In the genomic region with DNA sequence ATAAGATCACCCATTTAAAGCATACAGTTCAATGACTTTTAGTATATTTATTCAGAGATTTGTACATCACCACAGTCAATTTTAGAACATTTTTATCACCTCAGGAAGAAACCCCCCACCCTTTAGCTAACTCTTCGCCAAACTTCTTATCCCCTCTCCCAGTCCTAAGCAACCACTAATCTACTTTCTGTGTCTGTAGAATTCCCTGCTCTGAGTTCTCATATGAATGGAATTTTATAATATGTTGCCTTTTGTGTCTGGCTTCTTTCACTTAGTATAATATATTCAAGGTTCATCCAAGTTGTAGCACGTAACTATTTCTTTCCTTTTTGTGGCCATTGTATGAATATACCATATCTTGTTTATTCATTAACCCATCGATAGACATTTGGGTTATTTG, we compare ENCODE assay signal across 13 cellular contexts. TPM values are rescaled to one million over a fixed set of nuclear protein-coding genes. Genes with fewer than 3 reads are reported as not detected.
DNase-seq lines count a peak whose midpoint lies in the region; ATAC-seq and TF ChIP-seq lines count a peak whose summit lies in the region.
"Had no signal": no experiment of that assay in that cellular context is flagged by ENCODE, and none has a peak within 500 bp of the region (broad histone marks: within the 10 kb centered on the region; RNA-seq: fewer than 3 reads in every experiment).

No MANE protein-coding gene starts in this region.

- H3K36me3 Mint-ChIP-seq in activated CD4-positive, alpha-beta T cell treated with anti-CD3 and anti-CD28 coated beads, Interleukin-2, amount 10 ng/mL, durations not matched to agents 7 days and 5 days (ENCODE audit: low read depth): peaks cover 75% of the 10 kb centered on the region
- H3K36me3 Mint-ChIP-seq in effector memory CD8-positive, alpha-beta T cell (ENCODE audit: insufficient read depth): peaks cover 85% of the 10 kb centered on the region

- POLR2A ChIA-PET in activated CD4-positive, alpha-beta T cell treated with anti-CD3 and anti-CD28 coated beads, Interleukin-2, amount 10 ng/mL, durations not matched to agents 7 days and 5 days (lab: Charles Lee): no interaction called here

- peaks cover 10% of the 10 kb centered on the region for H3K9me3 Mint-ChIP-seq in activated CD4-positive, alpha-beta T cell treated with anti-CD3 and anti-CD28 coated beads, Interleukin-2, amount 10 ng/mL, durations not matched to agents 7 days and 5 days
- H3K9me3 Mint-ChIP-seq in effector memory CD8-positive, alpha-beta T cell: peaks cover 3 to 11% of the 10 kb centered on the region in 2 donors

- no peak for DNase-seq in activated CD4-positive, alpha-beta T cell treated with anti-CD3 and anti-CD28 coated beads, Interleukin-2, amount 10 ng/mL, durations not matched to agents 7 days and 5 days
- no peak for DNase-seq in activated CD4-positive, alpha-beta T cell treated with anti-CD3 and anti-CD28 coated beads, Interleukin-2, amount 50 U/mL, for 1 hour
- DNase-seq in SK-N-MC (ENCODE audit: low read depth, low spot score) (no peak), dorsolateral prefrontal cortex (no peak)
- DNase-seq in effector memory CD8-positive, alpha-beta T cell: no peak
- DNase-seq: ACHN, head of caudate nucleus, small intestine, T-helper 9 cell, transverse colon had no signal

- H3K4me1 ChIP-seq in skeletal muscle satellite cell (ENCODE audit: control insufficient read depth, insufficient read depth, low read length): peaks cover 34% of the 10 kb centered on the region

- peak overlapping the region; percentile 2 for H3K4me2 ChIP-seq in skeletal muscle satellite cell (ENCODE audit: low read length)

- peak overlapping the region; percentile 9 for H3K4me3 Mint-ChIP-seq in activated CD4-positive, alpha-beta T cell treated with anti-CD3 and anti-CD28 coated beads, Interleukin-2, amount 10 ng/mL, durations not matched to agents 7 days and 5 days
- H3K4me3 Mint-ChIP-seq in effector memory CD8-positive, alpha-beta T cell: peak overlapping the region; percentile 37 to 51

- H3K9ac ChIP-seq in SK-N-MC (ENCODE audit: insufficient read length) (no peak overlapping the region), skeletal muscle satellite cell (ENCODE audit: low read depth, low read length) (no peak overlapping the region)

- peaks cover 51% of the 10 kb centered on the region for H3K4me1 Mint-ChIP-seq in activated CD4-positive, alpha-beta T cell treated with anti-CD3 and anti-CD28 coated beads, Interleukin-2, amount 10 ng/mL, durations not matched to agents 7 days and 5 days
- H3K4me1 Mint-ChIP-seq in effector memory CD8-positive, alpha-beta T cell (ENCODE audit: low read depth in 2 of 2): peaks cover 35 to 37% of the 10 kb centered on the region in 2 donors

- peak overlapping the region; percentile 28 for H3K27ac Mint-ChIP-seq in activated CD4-positive, alpha-beta T cell treated with anti-CD3 and anti-CD28 coated beads, Interleukin-2, amount 10 ng/mL, durations not matched to agents 7 days and 5 days
- H3K27ac Mint-ChIP-seq in effector memory CD8-positive, alpha-beta T cell: peak overlapping the region; percentile 78 to 87

- H3K9me3 ChIP-seq in SK-N-MC (ENCODE audit: low read depth, low read length): peaks cover 10% of the 10 kb centered on the region; the same call in 1 of the 2 replicates
- peaks cover 5% of the 10 kb centered on the region for H3K9me3 ChIP-seq in skeletal muscle satellite cell (replicated peaks; ENCODE audit: low read length)

- no peak for ATAC-seq in effector memory CD8-positive, alpha-beta T cell (replicated peaks)
- ATAC-seq in GM21447 (IDR thresholded peaks at IDR 0.05; ENCODE audit: unreplicated experiment) (no peak), HG03108 (IDR thresholded peaks at IDR 0.05; ENCODE audit: unreplicated experiment) (no peak)

- peak overlapping the region; percentile 21; the same call in 1 of the 2 replicates for H3K27ac ChIP-seq in SK-N-MC
- peak overlapping the region in 1 of 59 donors; percentile 3 for H3K27ac ChIP-seq in dorsolateral prefrontal cortex
- H3K27ac ChIP-seq: transverse colon had no signal

- H3K36me3 ChIP-seq in SK-N-MC (ENCODE audit: insufficient read depth, low read length) (peaks cover 68% of the 10 kb centered on the region), skeletal muscle satellite cell (ENCODE audit: insufficient read depth, low read length) (peaks cover 48% of the 10 kb centered on the region)

- CTCF ChIA-PET in activated CD4-positive, alpha-beta T cell treated with anti-CD3 and anti-CD28 coated beads, Interleukin-2, amount 10 ng/mL, durations not matched to agents 7 days and 5 days (lab: Charles Lee): interaction anchor here (0.8 to 1.3 kb wide), 3 partner anchors 15 to 26 kb away, joined by 3 read pairs; no protein-coding TSS in a partner anchor

- intact Hi-C loops in dorsolateral prefrontal cortex (cut with DNase I): no loop called here

- H3K27me3 Mint-ChIP-seq in activated CD4-positive, alpha-beta T cell treated with anti-CD3 and anti-CD28 coated beads, Interleukin-2, amount 10 ng/mL, durations not matched to agents 7 days and 5 days: no peaks in the 10 kb centered on the region
- H3K27me3 Mint-ChIP-seq in effector memory CD8-positive, alpha-beta T cell: no peaks in the 10 kb centered on the region

- H3K4me3 ChIP-seq in SK-N-MC: no peak overlapping the region
- no peak overlapping the region for H3K4me3 ChIP-seq in skeletal muscle satellite cell (ENCODE audit: low read length)
- H3K4me3 ChIP-seq in dorsolateral prefrontal cortex: no peak overlapping the region
- H3K4me3 ChIP-seq: transverse colon had no signal

- H3K27me3 ChIP-seq in skeletal muscle satellite cell (ENCODE audit: control insufficient read depth, insufficient read depth, low read length): no peaks in the 10 kb centered on the region
- no peaks in the 10 kb centered on the region for H3K27me3 ChIP-seq in dorsolateral prefrontal cortex
- H3K27me3 ChIP-seq: transverse colon had no signal

- no peak for TF ChIP-seq CTCF in dorsolateral prefrontal cortex (IDR thresholded peaks at IDR 0.05 in 54 of 56, conservative IDR thresholded peaks at IDR 0.05 in 2 of 56; ENCODE audit: low read depth in 1 of 56, partially characterized antibody in 56 of 56)

RNA-seq across cellular contexts. Expression of a gene that starts 3.6 kb away (rescaled TPM):
- 100 to 1,000 TPM; 135 to 194 TPM for total RNA-seq in activated CD4-positive, alpha-beta T cell treated with anti-CD3 and anti-CD28 coated beads, Interleukin-2, amount 10 ng/mL, durations not matched to agents 7 days and 5 days
- 29.1 and 29.4 TPM in 2 replicates for total RNA-seq in skeletal muscle satellite cell (2012; rRNA removed)
- total RNA-seq in dorsolateral prefrontal cortex: 100 to 1,000 TPM in 5 of 120 experiments, 10 to 100 TPM in 115; 54.5 to 110 (median 77.3) TPM

RNA-seq across cellular contexts. Expression of a gene that starts 10.7 kb away (rescaled TPM):
- total RNA-seq in activated CD4-positive, alpha-beta T cell treated with anti-CD3 and anti-CD28 coated beads, Interleukin-2, amount 10 ng/mL, durations not matched to agents 7 days and 5 days: 1 to 10 TPM; 8.2 to 9.6 TPM
- total RNA-seq in skeletal muscle satellite cell (2012; rRNA removed): 8.5 and 14.7 TPM in 2 replicates
- total RNA-seq in dorsolateral prefrontal cortex: 10 to 100 TPM; 15.0 to 46.9 (median 26.2) TPM

RNA-seq across cellular contexts. Expression of a gene that starts 26.4 kb away (rescaled TPM):
- total RNA-seq in activated CD4-positive, alpha-beta T cell treated with anti-CD3 and anti-CD28 coated beads, Interleukin-2, amount 10 ng/mL, durations not matched to agents 7 days and 5 days: 100 to 1,000 TPM; 306 to 324 TPM
- 26.6 and 33.0 TPM in 2 replicates for total RNA-seq in skeletal muscle satellite cell (2012; rRNA removed)
- 100 to 1,000 TPM in 93 of 120 experiments, 10 to 100 TPM in 27; 63.9 to 144 (median 111) TPM for total RNA-seq in dorsolateral prefrontal cortex
